9 cellular contexts compared by ENCODE assay signal in the genomic region with DNA sequence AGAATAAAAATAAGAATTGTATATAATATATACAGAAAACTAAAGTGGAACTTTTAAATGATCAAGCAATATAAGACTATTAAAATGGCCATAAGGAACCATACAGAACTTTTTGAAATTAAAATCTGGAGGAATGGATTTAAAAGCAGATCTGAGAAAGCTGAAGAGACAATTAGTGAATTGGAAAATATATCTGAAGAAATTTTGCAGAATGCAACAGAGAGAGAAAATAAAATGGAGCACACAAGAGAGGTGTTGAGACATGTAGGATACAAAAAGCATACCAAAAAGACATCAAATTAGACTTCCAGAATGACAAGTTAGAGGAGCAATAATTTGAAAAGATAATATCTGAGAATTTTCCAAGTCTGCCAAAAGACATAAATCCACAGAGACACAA.
"Had no signal": no experiment of that assay in that cellular context is flagged by ENCODE, and none has a peak within 500 bp of the region (broad histone marks: within the 10 kb centered on the region; RNA-seq: fewer than 3 reads in every experiment).

No MANE protein-coding gene starts in this region.

- H3K4me3 ChIP-seq: GM23248, K562 had no signal

- H3K9ac ChIP-seq: GM23248 had no signal

- DNase-seq: GM23248, GOT3, H9, HCEC 1CT, IMR-90, KG1 had no signal

- H2AFZ ChIP-seq: GM23248 had no signal

- FAIRE-seq: H54, HTR-8/SVneo, K562 had no signal

- H3K27ac ChIP-seq: GM23248 had no signal
